ENCODE assay signal across 8 cellular contexts in genomic region chr17:50541916-50542688, GRCh38. TPM values are rescaled to one million over a fixed set of nuclear protein-coding genes. Genes with fewer than 3 reads are reported as not detected.
DNase-seq lines count a peak whose midpoint lies in the region; ATAC-seq lines count a peak whose summit lies in the region.

No MANE protein-coding gene starts in this region.

- H3K27me3 ChIP-seq in Karpas-422 (ENCODE audit: low read length) (no peaks in the 10 kb centered on the region), neuronal stem cell (ENCODE audit: control insufficient read depth in 3 of 3, insufficient read depth in 3 of 3, low read depth in 1 of 3, low read length in 3 of 3) (peaks cover 0 to 27% (median 0%) of the 10 kb centered on the region in 3 experiments), subcutaneous abdominal adipose tissue (ENCODE audit: control insufficient read depth in 5 of 5, insufficient read depth in 4 of 5, low read length in 5 of 5) (no peaks in the 10 kb centered on the region)

- H3K18ac ChIP-seq in neuronal stem cell (ENCODE audit: low read length) = peak overlapping the region; percentile 96

- no peak overlapping the region for H3K14ac ChIP-seq in neuronal stem cell (ENCODE audit: low read length)

- ATAC-seq in GM21786 (IDR thresholded peaks at IDR 0.05; ENCODE audit: unreplicated experiment) = peak; percentile 76

- H4K91ac ChIP-seq in neuronal stem cell (ENCODE audit: low read depth, low read length, poor library complexity) = no peak overlapping the region

- WGBS in neuronal stem cell (ENCODE audit: extremely low coverage in 2 of 2, insufficient read length in 2 of 2, insufficient replicate concordance in 1 of 2), 2 donors = no CpG with 5 or more reads among the region's 65 CpGs

- H3K27ac ChIP-seq in Karpas-422 (ENCODE audit: low read length) (no peak overlapping the region), neuronal stem cell (replicated peaks; ENCODE audit: low read length) (no peak overlapping the region), subcutaneous abdominal adipose tissue (ENCODE audit: low read depth, low read length) (peak overlapping the region; percentile 50)

- H3K4ac ChIP-seq in neuronal stem cell (ENCODE audit: low read length) = no peak overlapping the region

- H3K9ac ChIP-seq in Karpas-422 (ENCODE audit: low read length) (peak overlapping the region; percentile 66), neuronal stem cell (ENCODE audit: low read depth, low read length, poor library complexity) (peak overlapping the region; percentile 85), subcutaneous abdominal adipose tissue (ENCODE audit: low read length in 5 of 5) (peak overlapping the region in 4 of 5 donors; percentile 73 to 85 (median 78))

- peak overlapping the region; percentile 71 for H3K4me3 ChIP-seq in Karpas-422 (ENCODE audit: low read length)
- peak overlapping the region; percentile 68 to 79 for H3K4me3 ChIP-seq in neuronal stem cell (ENCODE audit: low read length in 2 of 2)
- peak overlapping the region; percentile 60 to 77 (median 69) for H3K4me3 ChIP-seq in subcutaneous abdominal adipose tissue (ENCODE audit: low read depth in 1 of 5, low read length in 5 of 5)

- peak overlapping the region; percentile 64 for H2AK5ac ChIP-seq in neuronal stem cell (ENCODE audit: low read depth, low read length)

- H3K23ac ChIP-seq in neuronal stem cell (ENCODE audit: low read depth, low read length, poor library complexity) = peak overlapping the region; percentile 90

- DNase-seq in Daoy (ENCODE audit: low read depth) (peak; percentile 87), Karpas-422 (peak; percentile 92), SHP77 (lab: John Stamatoyannopoulos, UW) (peak; percentile 64 to 80), foreskin melanocyte (peak; percentile 62), neuronal stem cell (ENCODE audit: low spot score) (peak; percentile 92)
- peak; percentile 74 for DNase-seq in activated gamma-delta T cell treated with anti-CD3 and anti-CD28 coated beads, Interleukin-2, amount 50 U/mL, for 16 hours (ENCODE audit: low read depth)

- H2BK5ac ChIP-seq in neuronal stem cell (ENCODE audit: low read length) = peak overlapping the region; percentile 31

- no peak overlapping the region for H4K8ac ChIP-seq in neuronal stem cell (ENCODE audit: low read depth, low read length)

- H2BK12ac ChIP-seq in neuronal stem cell (ENCODE audit: low read length) = peak overlapping the region; percentile 14

- H2AFZ ChIP-seq in Karpas-422 (ENCODE audit: low read length) = peak overlapping the region; percentile 93
- H2AFZ ChIP-seq in neuronal stem cell (ENCODE audit: low read length) = peak overlapping the region; percentile 99

- H2BK120ac ChIP-seq in neuronal stem cell (ENCODE audit: low read depth, low read length) = no peak overlapping the region

- H3K4me1 ChIP-seq in Karpas-422 (ENCODE audit: low read length) (peaks cover 14% of the 10 kb centered on the region), neuronal stem cell (ENCODE audit: control insufficient read depth in 2 of 2, insufficient read depth in 1 of 2, low read depth in 1 of 2, low read length in 2 of 2) (peaks cover 22 to 27% of the 10 kb centered on the region in 2 donors), subcutaneous abdominal adipose tissue (ENCODE audit: control insufficient read depth in 5 of 5, insufficient read depth in 5 of 5, low read length in 5 of 5) (peaks cover 2 to 40% (median 32%) of the 10 kb centered on the region in 5 donors)

- H2BK15ac ChIP-seq in neuronal stem cell (ENCODE audit: low read length) = peak overlapping the region; percentile 6

- H3K9me3 ChIP-seq in Karpas-422 (ENCODE audit: low read length) (no peaks in the 10 kb centered on the region), neuronal stem cell (replicated peaks in 1 of 2; ENCODE audit: control insufficient read depth in 2 of 2, insufficient read depth in 1 of 2, low read depth in 1 of 2, low read length in 2 of 2) (no peaks in the 10 kb centered on the region), subcutaneous abdominal adipose tissue (ENCODE audit: control insufficient read depth in 5 of 5, low read length in 5 of 5) (no peaks in the 10 kb centered on the region)

- no peaks in the 10 kb centered on the region for H4K20me1 ChIP-seq in Karpas-422 (ENCODE audit: insufficient read depth, low read depth, low read length)

- no peaks in the 10 kb centered on the region for H3K36me3 ChIP-seq in Karpas-422 (ENCODE audit: insufficient read depth, low read length)
- no peaks in the 10 kb centered on the region for H3K36me3 ChIP-seq in neuronal stem cell (replicated peaks in 1 of 2; ENCODE audit: control insufficient read depth in 2 of 2, insufficient read depth in 2 of 2, low read length in 2 of 2)
- no peaks in the 10 kb centered on the region for H3K36me3 ChIP-seq in subcutaneous abdominal adipose tissue (ENCODE audit: control insufficient read depth in 5 of 5, insufficient read depth in 5 of 5, low read length in 5 of 5)

- H3K79me1 ChIP-seq in neuronal stem cell (ENCODE audit: low read depth, low read length) = no peaks in the 10 kb centered on the region

- H3K4me2 ChIP-seq in Karpas-422 (ENCODE audit: low read depth, low read length, poor library complexity, severe bottlenecking) (peak overlapping the region; percentile 79), neuronal stem cell (ENCODE audit: insufficient read depth, low read length, poor library complexity, severe bottlenecking) (peak overlapping the region; percentile 82)

- H3K9me2 ChIP-seq in Karpas-422 (replicated peaks; ENCODE audit: insufficient read depth, low read length) = no peaks in the 10 kb centered on the region

- no peaks in the 10 kb centered on the region for H3K79me2 ChIP-seq in Karpas-422 (ENCODE audit: low read length)

RNA-seq across cellular contexts. Expression of gene SPATA20, which starts 4.9 kb away (rescaled TPM):
- total RNA-seq in Daoy (2014; rRNA removed; shearing (Covaris generic)) = 16.4 and 40.1 TPM in 2 replicates
- 38.8 and 76.8 TPM in 2 replicates for total RNA-seq in Karpas-422 (2014; rRNA removed; shearing (Covaris generic); ENCODE audit: low replicate concordance)
- polyA plus RNA-seq in neuronal stem cell (2013, experiment 1 of 2) = 17.6 TPM
- polyA plus RNA-seq in neuronal stem cell (2013, experiment 2 of 2) = 18.9 TPM

RNA-seq across cellular contexts. Expression of gene EPN3, which starts 9.6 kb away (rescaled TPM):
- not detected in 2 replicates for total RNA-seq in Daoy (2014; rRNA removed; shearing (Covaris generic))
- total RNA-seq in Karpas-422 (2014; rRNA removed; shearing (Covaris generic); ENCODE audit: low replicate concordance) = not detected in 2 replicates
- 0.04 TPM for polyA plus RNA-seq in neuronal stem cell (2013, experiment 1 of 2)
- 0.07 TPM for polyA plus RNA-seq in neuronal stem cell (2013, experiment 2 of 2)

RNA-seq across cellular contexts. Expression of gene CACNA1G, which starts 18.4 kb away (rescaled TPM):
- 0.15 and 0.23 TPM in 2 replicates for total RNA-seq in Daoy (2014; rRNA removed; shearing (Covaris generic))
- total RNA-seq in Karpas-422 (2014; rRNA removed; shearing (Covaris generic); ENCODE audit: low replicate concordance) = not detected in 2 replicates
- polyA plus RNA-seq in neuronal stem cell (2013, experiment 1 of 2) = 3.0 TPM
- polyA plus RNA-seq in neuronal stem cell (2013, experiment 2 of 2) = 2.8 TPM

RNA-seq across cellular contexts. Expression of gene MYCBPAP, which starts 33.9 kb away (rescaled TPM):
- 1.5 TPM in 1 of 2 replicates, not detected in the other for total RNA-seq in Daoy (2014; rRNA removed; shearing (Covaris generic))
- total RNA-seq in Karpas-422 (2014; rRNA removed; shearing (Covaris generic); ENCODE audit: low replicate concordance) = 2.0 and 2.5 TPM in 2 replicates
- polyA plus RNA-seq in neuronal stem cell (2013, experiment 1 of 2) = 1.8 TPM
- polyA plus RNA-seq in neuronal stem cell (2013, experiment 2 of 2) = 2.2 TPM
